ENCODE assay signal across 8 cellular contexts in genomic region chr3:69855436-69856162, GRCh38.
DNase-seq lines count a peak whose midpoint lies in the region; ATAC-seq and TF ChIP-seq lines count a peak whose summit lies in the region.

No MANE protein-coding gene starts in this region.

- H3K9me3 Mint-ChIP-seq in brain, result no peaks in the 10 kb centered on the region
- no peaks in the 10 kb centered on the region for H3K9me3 Mint-ChIP-seq in activated naive CD4-positive, alpha-beta T cell treated with anti-CD3 and anti-CD28 coated beads for 36 hours
- no peaks in the 10 kb centered on the region for H3K9me3 Mint-ChIP-seq in activated T-cell treated with anti-CD3 and anti-CD28 coated beads, Interleukin-2, amount 50 U/mL, for 72 hours

- H3K4me3 Mint-ChIP-seq in brain, result no peak overlapping the region
- H3K4me3 Mint-ChIP-seq in activated naive CD4-positive, alpha-beta T cell treated with anti-CD3 and anti-CD28 coated beads for 36 hours, result no peak overlapping the region
- no peak overlapping the region for H3K4me3 Mint-ChIP-seq in activated T-cell treated with anti-CD3 and anti-CD28 coated beads, Interleukin-2, amount 50 U/mL, for 72 hours

- peaks cover 0 to 6% of the 10 kb centered on the region in 2 donors for H3K4me1 ChIP-seq in uterus

- no peaks in the 10 kb centered on the region for H3K36me3 ChIP-seq in uterus

- ATAC-seq in Right ventricle myocardium inferior, result peak; percentile 65
- no peak for ATAC-seq in activated T-cell treated with anti-CD3 and anti-CD28 coated beads, Interleukin-2, amount 50 U/mL, for 72 hours (replicated peaks in 1 of 2)

- H3K36me3 Mint-ChIP-seq in brain, result no peaks in the 10 kb centered on the region
- H3K36me3 Mint-ChIP-seq in activated naive CD4-positive, alpha-beta T cell treated with anti-CD3 and anti-CD28 coated beads for 36 hours (ENCODE audit: low read depth), result no peaks in the 10 kb centered on the region
- no peaks in the 10 kb centered on the region for H3K36me3 Mint-ChIP-seq in activated T-cell treated with anti-CD3 and anti-CD28 coated beads, Interleukin-2, amount 50 U/mL, for 72 hours (ENCODE audit: insufficient read depth in 2 of 2)

- no peak for TF ChIP-seq POLR2A in uterus (IDR thresholded peaks at IDR 0.05)

- TF ChIP-seq CTCF in brain (conservative IDR thresholded peaks at IDR 0.05), result peak; percentile 53 to 61
- TF ChIP-seq CTCF in uterus (IDR thresholded peaks at IDR 0.05), result peak in 2 of 4 experiments; percentile 19 to 25

- peak overlapping the region in 3 of 5 experiments; percentile 36 to 77 (median 65) for H3K27ac Mint-ChIP-seq in brain
- no peak overlapping the region for H3K27ac Mint-ChIP-seq in activated naive CD4-positive, alpha-beta T cell treated with anti-CD3 and anti-CD28 coated beads for 36 hours
- no peak overlapping the region for H3K27ac Mint-ChIP-seq in activated T-cell treated with anti-CD3 and anti-CD28 coated beads, Interleukin-2, amount 50 U/mL, for 72 hours

- CTCF ChIA-PET in activated naive CD4-positive, alpha-beta T cell treated with anti-CD3 and anti-CD28 coated beads for 36 hours (lab: Charles Lee), result interaction anchor here (0.6 kb wide), 1 partner anchor 13 kb away, joined by 3 read pairs; no protein-coding TSS in a partner anchor

- H3K9me3 ChIP-seq in uterus, result no peaks in the 10 kb centered on the region

- DNase-seq in Right ventricle myocardium inferior (ENCODE audit: missing footprints) (no peak), cardiac septum (ENCODE audit: low spot score) (no peak), kidney glomerular epithelial cell (lab: John Stamatoyannopoulos, UW) (peak; percentile 28), uterus (no peak), SHP77 treated with DMSO at 0.1 percent for 48 hours (lab: John Stamatoyannopoulos, UW) (no peak)
- DNase-seq in activated naive CD4-positive, alpha-beta T cell treated with anti-CD3 and anti-CD28 coated beads for 36 hours, result no peak
- no peak for DNase-seq in activated T-cell treated with anti-CD3 and anti-CD28 coated beads, Interleukin-2, amount 50 U/mL, for 72 hours

- no peak overlapping the region for H3K4me3 ChIP-seq in uterus

- no peaks in the 10 kb centered on the region for H3K27me3 Mint-ChIP-seq in brain
- no peaks in the 10 kb centered on the region for H3K27me3 Mint-ChIP-seq in activated naive CD4-positive, alpha-beta T cell treated with anti-CD3 and anti-CD28 coated beads for 36 hours (ENCODE audit: low read depth)
- no peaks in the 10 kb centered on the region for H3K27me3 Mint-ChIP-seq in activated T-cell treated with anti-CD3 and anti-CD28 coated beads, Interleukin-2, amount 50 U/mL, for 72 hours (ENCODE audit: low read depth)

- H3K4me1 Mint-ChIP-seq in brain, result peaks cover 20% of the 10 kb centered on the region
- H3K4me1 Mint-ChIP-seq in activated naive CD4-positive, alpha-beta T cell treated with anti-CD3 and anti-CD28 coated beads for 36 hours (ENCODE audit: low read depth), result no peaks in the 10 kb centered on the region
- H3K4me1 Mint-ChIP-seq in activated T-cell treated with anti-CD3 and anti-CD28 coated beads, Interleukin-2, amount 50 U/mL, for 72 hours (ENCODE audit: low read depth), result no peaks in the 10 kb centered on the region

- intact Hi-C loops in Right ventricle myocardium inferior (cut with DNase I) (loop anchor here (2.0 to 5.0 kb wide), 4 partner anchors 38 to 165 kb away; partner anchors contain the start of gene MITF), cardiac septum (cut with DNase I) (loop anchor here (2.0 kb wide), 1 partner anchor 163 kb away; no protein-coding TSS in a partner anchor), uterus (cut with DNase I; ENCODE audit: low total_unique reads) (no loop called here)
- intact Hi-C loops in activated naive CD4-positive, alpha-beta T cell treated with anti-CD3 and anti-CD28 coated beads for 36 hours (cut with micrococcal nuclease), result no loop called here

- H3K27me3 ChIP-seq in uterus, result no peaks in the 10 kb centered on the region

- peak overlapping the region; percentile 12 to 33 for H3K27ac ChIP-seq in uterus

Comparison
In these comparisons a context has a peak if more than half of its experiments do, and no peak if none do; other contexts are left out.
1. H3K27ac Mint-ChIP-seq: peak in brain (3 of 5); none in activated naive CD4-positive, alpha-beta T cell treated with anti-CD3 and anti-CD28 coated beads for 36 hours (single experiment) and activated T-cell treated with anti-CD3 and anti-CD28 coated beads, Interleukin-2, amount 50 U/mL, for 72 hours (single experiment).
2. intact Hi-C loops: an anchor here in Right ventricle myocardium inferior (2.0 to 5.0 kb wide) and cardiac septum (2.0 kb wide); none called in uterus and activated naive CD4-positive, alpha-beta T cell treated with anti-CD3 and anti-CD28 coated beads for 36 hours.